In the genomic region with DNA sequence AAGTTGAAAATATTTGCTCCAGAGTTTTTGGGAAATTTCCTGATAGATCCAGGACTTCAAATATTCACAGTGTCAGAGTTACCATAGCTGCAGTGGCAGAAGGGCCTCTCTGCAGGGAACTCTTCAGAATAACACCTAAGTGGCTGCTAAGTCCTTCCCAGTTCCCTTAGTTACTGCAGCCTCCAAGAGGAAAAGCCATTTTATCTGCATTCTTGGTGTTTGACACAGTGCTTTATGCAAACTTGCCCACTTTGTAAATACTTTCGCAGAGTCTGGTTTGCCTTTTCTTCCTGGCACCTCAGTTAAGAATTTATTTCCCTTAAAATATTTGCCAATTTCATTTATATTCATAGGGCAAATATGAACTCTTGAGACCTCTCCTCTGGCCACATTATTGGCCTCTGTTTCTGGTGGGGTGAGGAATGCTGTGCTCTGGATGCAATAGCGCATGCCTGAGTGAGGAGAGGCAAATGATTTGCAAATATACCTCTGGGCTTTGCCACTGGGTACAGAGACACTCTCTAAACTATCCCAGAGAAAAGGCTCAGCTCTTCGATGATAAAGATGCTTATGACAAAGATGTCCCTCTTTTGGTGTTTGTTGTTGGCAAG, we compare ENCODE assay signal across 1 cellular context.
TF ChIP-seq lines count a peak whose summit lies in the region.

No MANE protein-coding gene starts in this region.

TF ChIP-seq in IMR-90, 13 proteins besides CTCF, POLR2A, EP300 and RAD21:
- TF ChIP-seq MAFK (IDR thresholded peaks at IDR 0.05; ENCODE audit: low read depth, low read length) (no peak), CHD1 (IDR thresholded peaks at IDR 0.05; ENCODE audit: low read depth, low read length) (no peak), BHLHE40 (IDR thresholded peaks at IDR 0.05; ENCODE audit: low read depth, low read length) (no peak), CEBPB (IDR thresholded peaks at IDR 0.05; ENCODE audit: low read depth, low read length) (no peak), FOS (IDR thresholded peaks at IDR 0.05; ENCODE audit: low read depth, low read length) (no peak), RCOR1 (IDR thresholded peaks at IDR 0.05; ENCODE audit: insufficient replicate concordance, low read length) (no peak), RFX5 (IDR thresholded peaks at IDR 0.05; ENCODE audit: low read depth, low read length) (no peak), MAZ (IDR thresholded peaks at IDR 0.05; ENCODE audit: borderline replicate concordance, low read depth, low read length) (no peak)
- TF ChIP-seq, protein P1, sequence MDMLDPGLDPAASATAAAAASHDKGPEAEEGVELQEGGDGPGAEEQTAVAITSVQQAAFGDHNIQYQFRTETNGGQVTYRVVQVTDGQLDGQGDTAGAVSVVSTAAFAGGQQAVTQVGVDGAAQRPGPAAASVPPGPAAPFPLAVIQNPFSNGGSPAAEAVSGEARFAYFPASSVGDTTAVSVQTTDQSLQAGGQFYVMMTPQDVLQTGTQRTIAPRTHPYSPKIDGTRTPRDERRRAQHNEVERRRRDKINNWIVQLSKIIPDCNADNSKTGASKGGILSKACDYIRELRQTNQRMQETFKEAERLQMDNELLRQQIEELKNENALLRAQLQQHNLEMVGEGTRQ (IDR thresholded peaks at IDR 0.05; ENCODE audit: low read depth, low read length), result no peak
